ENCODE assay signal across 1 cellular context in the genomic region with DNA sequence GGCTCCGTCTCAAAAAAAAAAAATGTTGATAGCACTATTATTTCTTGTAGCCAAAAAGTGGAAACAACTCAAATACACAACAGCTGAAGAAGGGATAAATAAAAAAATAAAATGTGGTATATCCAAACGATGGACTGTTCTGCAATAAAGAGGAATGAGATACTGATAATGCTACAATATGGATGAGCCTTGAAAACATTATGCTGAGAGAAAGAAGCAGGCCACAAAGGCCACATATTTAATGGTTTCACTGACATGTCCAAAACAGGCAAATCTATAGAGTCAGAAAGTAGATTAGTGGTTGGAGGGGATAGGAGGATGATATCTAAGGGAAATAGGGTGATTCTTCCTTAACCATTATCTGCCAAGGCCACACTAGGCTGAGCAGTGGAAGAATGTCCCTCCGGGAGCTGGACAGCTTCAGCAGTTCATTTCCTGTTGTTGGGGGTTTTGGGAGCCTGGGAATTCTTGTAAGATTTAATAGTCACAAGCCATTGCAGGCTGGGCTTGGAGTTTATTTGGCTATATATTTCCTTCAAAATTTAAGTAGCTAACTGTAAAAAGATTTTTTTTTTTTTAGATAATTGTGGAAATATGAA.
TF ChIP-seq lines count a peak whose summit lies in the region.

No MANE protein-coding gene starts in this region.

TF ChIP-seq in K562, 482 proteins besides CTCF, POLR2A, EP300 and RAD21 (continued from another document):
- TF ChIP-seq, protein P1, sequence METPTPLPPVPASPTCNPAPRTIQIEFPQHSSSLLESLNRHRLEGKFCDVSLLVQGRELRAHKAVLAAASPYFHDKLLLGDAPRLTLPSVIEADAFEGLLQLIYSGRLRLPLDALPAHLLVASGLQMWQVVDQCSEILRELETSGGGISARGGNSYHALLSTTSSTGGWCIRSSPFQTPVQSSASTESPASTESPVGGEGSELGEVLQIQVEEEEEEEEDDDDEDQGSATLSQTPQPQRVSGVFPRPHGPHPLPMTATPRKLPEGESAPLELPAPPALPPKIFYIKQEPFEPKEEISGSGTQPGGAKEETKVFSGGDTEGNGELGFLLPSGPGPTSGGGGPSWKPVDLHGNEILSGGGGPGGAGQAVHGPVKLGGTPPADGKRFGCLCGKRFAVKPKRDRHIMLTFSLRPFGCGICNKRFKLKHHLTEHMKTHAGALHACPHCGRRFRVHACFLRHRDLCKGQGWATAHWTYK (CRISPR knock-in tag; IDR thresholded peaks at IDR 0.05), result peak; percentile 91
- TF ChIP-seq, protein P2, sequence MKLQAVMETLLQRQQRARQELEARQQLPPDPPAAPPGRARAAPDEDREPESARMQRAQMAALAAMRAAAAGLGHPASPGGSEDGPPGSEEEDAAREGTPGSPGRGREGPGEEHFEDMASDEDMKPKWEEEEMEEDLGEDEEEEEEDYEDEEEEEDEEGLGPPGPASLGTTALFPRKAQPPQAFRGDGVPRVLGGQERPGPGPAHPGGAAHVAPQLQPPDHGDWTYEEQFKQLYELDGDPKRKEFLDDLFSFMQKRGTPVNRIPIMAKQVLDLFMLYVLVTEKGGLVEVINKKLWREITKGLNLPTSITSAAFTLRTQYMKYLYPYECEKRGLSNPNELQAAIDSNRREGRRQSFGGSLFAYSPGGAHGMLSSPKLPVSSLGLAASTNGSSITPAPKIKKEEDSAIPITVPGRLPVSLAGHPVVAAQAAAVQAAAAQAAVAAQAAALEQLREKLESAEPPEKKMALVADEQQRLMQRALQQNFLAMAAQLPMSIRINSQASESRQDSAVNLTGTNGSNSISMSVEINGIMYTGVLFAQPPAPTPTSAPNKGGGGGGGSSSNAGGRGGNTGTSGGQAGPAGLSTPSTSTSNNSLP (IDR thresholded peaks at IDR 0.05; ENCODE audit: borderline replicate concordance, low read depth, low read length), result 0 out of 2 replicates have a peak, but pooled peaks have one; percentile 17
- TF ChIP-seq ARID1B (IDR thresholded peaks at IDR 0.05) (0 out of 2 replicates have a peak, but pooled peaks have one; percentile 19), COPS2 (conservative IDR thresholded peaks at IDR 0.05) (no peak), ZBTB17 (CRISPR knock-in tag; IDR thresholded peaks at IDR 0.05) (0 out of 2 replicates have a peak, but pooled peaks have one; percentile 22), PRDM10 (IDR thresholded peaks at IDR 0.05; ENCODE audit: partially characterized antibody) (peak; percentile 69), ETS1 (conservative IDR thresholded peaks at IDR 0.05; ENCODE audit: control insufficient read depth, low read depth, low read length) (no peak), CBFA2T3 (IDR thresholded peaks at IDR 0.05) (peak; percentile 33; the same call in 1 of the 2 replicates), TCF3 (CRISPR knock-in tag; IDR thresholded peaks at IDR 0.05) (peak; percentile 50), MTA2 (IDR thresholded peaks at IDR 0.05; ENCODE audit: low read depth) (no peak), NR3C1 (CRISPR knock-in tag; IDR thresholded peaks at IDR 0.05) (no peak)
